ENCODE assay signal across 13 cellular contexts in genomic region chr1:199009447-199009846, GRCh38.
DNase-seq lines count a peak whose midpoint lies in the region; ATAC-seq and TF ChIP-seq lines count a peak whose summit lies in the region.
"Had no signal": no experiment of that assay in that cellular context is flagged by ENCODE, and none has a peak within 500 bp of the region (broad histone marks: within the 10 kb centered on the region; RNA-seq: fewer than 3 reads in every experiment).

No MANE protein-coding gene starts in this region.

- peak; percentile 32 for DNase-seq in activated naive CD4-positive, alpha-beta T cell treated with anti-CD3 and anti-CD28 coated beads, Interleukin-2, amount 10 ng/mL, durations not matched to agents 7 days and 5 days
- DNase-seq in activated naive CD4-positive, alpha-beta T cell treated with Interleukin-2 at 50 U/mL for 16 hours, result no peak
- DNase-seq in T-helper 2 cell treated with Interferon-gamma antibody and Interleukin-4, amounts not matched to agents 5 μg/mL and 100 μg/mL, for 36 hours (ENCODE audit: low spot score), result peak; percentile 22
- no peak for DNase-seq in stimulated activated effector memory CD8-positive, alpha-beta T cell treated with anti-CD3 and anti-CD28 coated beads, Interleukin-12 subunit alpha, Interleukin-12 subunit beta, amount 100 ng/mL, for 72 hours (ENCODE audit: low spot score in 2 of 2)
- DNase-seq in cerebellum (ENCODE audit: low spot score), result no peak
- DNase-seq in NCI-H774 (lab: John Stamatoyannopoulos, UW), result no peak
- no peak for DNase-seq in MCF 10A (ENCODE audit: unreplicated experiment)
- DNase-seq: NCI-H187 treated with DMSO at 0.1 percent for 48 hours; stimulated activated CD4-positive, alpha-beta T cell treated with anti-CD3 and anti-CD28 coated beads, Interleukin-15, amount 100 ng/mL, for 24 hours; T1000; testis had no signal

- H3K36me3 Mint-ChIP-seq in activated naive CD4-positive, alpha-beta T cell treated with anti-CD3 and anti-CD28 coated beads, Interleukin-2, amount 10 ng/mL, durations not matched to agents 7 days and 5 days, result peaks cover 15% of the 10 kb centered on the region
- H3K36me3 Mint-ChIP-seq in T-helper 2 cell treated with Interferon-gamma antibody and Interleukin-4, amounts not matched to agents 5 μg/mL and 100 μg/mL, for 36 hours (ENCODE audit: low read depth), result peaks cover 16% of the 10 kb centered on the region
- no peaks in the 10 kb centered on the region for H3K36me3 Mint-ChIP-seq in stimulated activated effector memory CD8-positive, alpha-beta T cell treated with anti-CD3 and anti-CD28 coated beads, Interleukin-12 subunit alpha, Interleukin-12 subunit beta, amount 100 ng/mL, for 72 hours
- H3K36me3 Mint-ChIP-seq in MCF 10A (ENCODE audit: insufficient read depth, unreplicated experiment), result no peaks in the 10 kb centered on the region
- H3K36me3 Mint-ChIP-seq: memory B cell had no signal

- intact Hi-C loops in MCF 10A (cut with micrococcal nuclease), result no loop called here

- BruUV-seq in MCF 10A (replicated peaks; lab: Mats Ljungman, UMichigan), result no TSS peak

- CTCF ChIA-PET in activated naive CD4-positive, alpha-beta T cell treated with anti-CD3 and anti-CD28 coated beads, Interleukin-2, amount 10 ng/mL, durations not matched to agents 7 days and 5 days (lab: Charles Lee), result interaction anchor here (0.9 to 1.2 kb wide), 3 partner anchors 33 to 73 kb away, joined by 3 to 4 read pairs (median 4); no protein-coding TSS in a partner anchor
- CTCF ChIA-PET in MCF 10A (lab: Yijun Ruan, JAX), result interaction anchor here (0.6 kb wide), 1 partner anchor 171 kb away, joined by 4 read pairs; no protein-coding TSS in a partner anchor

- POLR2A ChIA-PET in MCF 10A (lab: Yijun Ruan, JAX), result interaction anchor here (0.6 to 0.9 kb wide), 3 partner anchors 10 to 765 kb away, joined by 3 to 4 read pairs (median 3); no protein-coding TSS in a partner anchor

- peak; percentile 55 for ATAC-seq in HG03378 (IDR thresholded peaks at IDR 0.05; ENCODE audit: unreplicated experiment)
- peak; percentile 75 for ATAC-seq in stimulated activated effector memory CD8-positive, alpha-beta T cell treated with anti-CD3 and anti-CD28 coated beads, Interleukin-12 subunit alpha, Interleukin-12 subunit beta, amount 100 ng/mL, for 72 hours

- no peaks in the 10 kb centered on the region for H3K27me3 Mint-ChIP-seq in activated naive CD4-positive, alpha-beta T cell treated with anti-CD3 and anti-CD28 coated beads, Interleukin-2, amount 10 ng/mL, durations not matched to agents 7 days and 5 days
- no peaks in the 10 kb centered on the region for H3K27me3 Mint-ChIP-seq in T-helper 2 cell treated with Interferon-gamma antibody and Interleukin-4, amounts not matched to agents 5 μg/mL and 100 μg/mL, for 36 hours (ENCODE audit: low read depth)
- H3K27me3 Mint-ChIP-seq in MCF 10A (ENCODE audit: insufficient read depth, unreplicated experiment), result no peaks in the 10 kb centered on the region

- TF ChIP-seq CTCF in MCF 10A (IDR thresholded peaks at IDR 0.05; ENCODE audit: unreplicated experiment), result no peak

- peak overlapping the region; percentile 53 for H3K27ac Mint-ChIP-seq in activated naive CD4-positive, alpha-beta T cell treated with anti-CD3 and anti-CD28 coated beads, Interleukin-2, amount 10 ng/mL, durations not matched to agents 7 days and 5 days
- H3K27ac Mint-ChIP-seq in T-helper 2 cell treated with Interferon-gamma antibody and Interleukin-4, amounts not matched to agents 5 μg/mL and 100 μg/mL, for 36 hours, result peak overlapping the region; percentile 78
- no peak overlapping the region for H3K27ac Mint-ChIP-seq in stimulated activated effector memory CD8-positive, alpha-beta T cell treated with anti-CD3 and anti-CD28 coated beads, Interleukin-12 subunit alpha, Interleukin-12 subunit beta, amount 100 ng/mL, for 72 hours
- H3K27ac Mint-ChIP-seq in MCF 10A (ENCODE audit: low read depth, unreplicated experiment), result no peak overlapping the region
- H3K27ac Mint-ChIP-seq: memory B cell had no signal

- peaks cover 1% of the 10 kb centered on the region for H3K9me3 Mint-ChIP-seq in activated naive CD4-positive, alpha-beta T cell treated with anti-CD3 and anti-CD28 coated beads, Interleukin-2, amount 10 ng/mL, durations not matched to agents 7 days and 5 days
- H3K9me3 Mint-ChIP-seq in T-helper 2 cell treated with Interferon-gamma antibody and Interleukin-4, amounts not matched to agents 5 μg/mL and 100 μg/mL, for 36 hours, result peaks cover 6% of the 10 kb centered on the region
- H3K9me3 Mint-ChIP-seq in stimulated activated effector memory CD8-positive, alpha-beta T cell treated with anti-CD3 and anti-CD28 coated beads, Interleukin-12 subunit alpha, Interleukin-12 subunit beta, amount 100 ng/mL, for 72 hours, result no peaks in the 10 kb centered on the region
- H3K9me3 Mint-ChIP-seq in MCF 10A (ENCODE audit: unreplicated experiment), result no peaks in the 10 kb centered on the region
- H3K9me3 Mint-ChIP-seq: memory B cell had no signal

- H3K4me1 Mint-ChIP-seq in activated naive CD4-positive, alpha-beta T cell treated with anti-CD3 and anti-CD28 coated beads, Interleukin-2, amount 10 ng/mL, durations not matched to agents 7 days and 5 days, result peaks cover 37% of the 10 kb centered on the region
- peaks cover 39% of the 10 kb centered on the region for H3K4me1 Mint-ChIP-seq in T-helper 2 cell treated with Interferon-gamma antibody and Interleukin-4, amounts not matched to agents 5 μg/mL and 100 μg/mL, for 36 hours (ENCODE audit: low read depth)
- H3K4me1 Mint-ChIP-seq in stimulated activated effector memory CD8-positive, alpha-beta T cell treated with anti-CD3 and anti-CD28 coated beads, Interleukin-12 subunit alpha, Interleukin-12 subunit beta, amount 100 ng/mL, for 72 hours, result peaks cover 8% of the 10 kb centered on the region
- H3K4me1 Mint-ChIP-seq in MCF 10A (ENCODE audit: insufficient read depth, unreplicated experiment), result no peaks in the 10 kb centered on the region

- peak overlapping the region; percentile 45 for H3K4me3 Mint-ChIP-seq in activated naive CD4-positive, alpha-beta T cell treated with anti-CD3 and anti-CD28 coated beads, Interleukin-2, amount 10 ng/mL, durations not matched to agents 7 days and 5 days
- peak overlapping the region; percentile 74 for H3K4me3 Mint-ChIP-seq in T-helper 2 cell treated with Interferon-gamma antibody and Interleukin-4, amounts not matched to agents 5 μg/mL and 100 μg/mL, for 36 hours
- no peak overlapping the region for H3K4me3 Mint-ChIP-seq in stimulated activated effector memory CD8-positive, alpha-beta T cell treated with anti-CD3 and anti-CD28 coated beads, Interleukin-12 subunit alpha, Interleukin-12 subunit beta, amount 100 ng/mL, for 72 hours
- H3K4me3 Mint-ChIP-seq in MCF 10A (ENCODE audit: unreplicated experiment), result no peak overlapping the region
- H3K4me3 Mint-ChIP-seq: memory B cell had no signal

Comparison
In these comparisons a context has a peak if more than half of its experiments do, and no peak if none do; other contexts are left out.
1. DNase-seq: peak in activated naive CD4-positive, alpha-beta T cell treated with anti-CD3 and anti-CD28 coated beads, Interleukin-2, amount 10 ng/mL, durations not matched to agents 7 days and 5 days (single experiment) and T-helper 2 cell treated with Interferon-gamma antibody and Interleukin-4, amounts not matched to agents 5 μg/mL and 100 μg/mL, for 36 hours (single experiment); none in activated naive CD4-positive, alpha-beta T cell treated with Interleukin-2 at 50 U/mL for 16 hours (single experiment), stimulated activated effector memory CD8-positive, alpha-beta T cell treated with anti-CD3 and anti-CD28 coated beads, Interleukin-12 subunit alpha, Interleukin-12 subunit beta, amount 100 ng/mL, for 72 hours (0 of 2), cerebellum (single experiment), NCI-H774 (single experiment) and MCF 10A (single experiment).
2. H3K27ac Mint-ChIP-seq: peak in activated naive CD4-positive, alpha-beta T cell treated with anti-CD3 and anti-CD28 coated beads, Interleukin-2, amount 10 ng/mL, durations not matched to agents 7 days and 5 days (single experiment) and T-helper 2 cell treated with Interferon-gamma antibody and Interleukin-4, amounts not matched to agents 5 μg/mL and 100 μg/mL, for 36 hours (single experiment); none in stimulated activated effector memory CD8-positive, alpha-beta T cell treated with anti-CD3 and anti-CD28 coated beads, Interleukin-12 subunit alpha, Interleukin-12 subunit beta, amount 100 ng/mL, for 72 hours (single experiment) and MCF 10A (single experiment).
3. H3K4me3 Mint-ChIP-seq: peak in activated naive CD4-positive, alpha-beta T cell treated with anti-CD3 and anti-CD28 coated beads, Interleukin-2, amount 10 ng/mL, durations not matched to agents 7 days and 5 days (single experiment) and T-helper 2 cell treated with Interferon-gamma antibody and Interleukin-4, amounts not matched to agents 5 μg/mL and 100 μg/mL, for 36 hours (single experiment); none in stimulated activated effector memory CD8-positive, alpha-beta T cell treated with anti-CD3 and anti-CD28 coated beads, Interleukin-12 subunit alpha, Interleukin-12 subunit beta, amount 100 ng/mL, for 72 hours (single experiment) and MCF 10A (single experiment).